Comparison of ENCODE assay signal across 1 cellular context in genomic region chr19:4007021-4007835, GRCh38.
TF ChIP-seq lines count a peak whose summit lies in the region.

TSS of gene PIAS4 (plus strand) at chr19:4007736. CDS start at chr19:4007761, 25 bp downstream.

TF ChIP-seq in HepG2, 621 proteins besides CTCF, POLR2A, EP300 and RAD21 (continued from another document and continues in another):
- TF ChIP-seq DNMT1 (CRISPR knock-in tag; IDR thresholded peaks at IDR 0.05): 0 out of 2 replicates have a peak, but pooled peaks have one; percentile 40
- TF ChIP-seq BCLAF1 (IDR thresholded peaks at IDR 0.05): no peak
- TF ChIP-seq ZNF619 (CRISPR knock-in tag; IDR thresholded peaks at IDR 0.05): peak; percentile 92
- peak; percentile 68 for TF ChIP-seq KMT2B (CRISPR knock-in tag; IDR thresholded peaks at IDR 0.05)
- TF ChIP-seq FOXP4 (CRISPR knock-in tag; IDR thresholded peaks at IDR 0.05): peak; percentile 50
- TF ChIP-seq THAP11 (CRISPR knock-in tag; IDR thresholded peaks at IDR 0.05): peak; percentile 82
- no peak for TF ChIP-seq STAT5B (CRISPR knock-in tag; IDR thresholded peaks at IDR 0.05)
- peak; percentile 70 for TF ChIP-seq AGO2 (optimal IDR thresholded peaks at IDR 0.05; ENCODE audit: low read depth, low read length)
- TF ChIP-seq ETS1 (CRISPR knock-in tag; IDR thresholded peaks at IDR 0.05): peak; percentile 46; the same call in 1 of the 2 replicates
- TF ChIP-seq ZNF281 (CRISPR knock-in tag; IDR thresholded peaks at IDR 0.05; ENCODE audit: borderline replicate concordance): no peak; the same call in 1 of the 2 replicates
- TF ChIP-seq NFATC3 (CRISPR knock-in tag; IDR thresholded peaks at IDR 0.05): no peak
- TF ChIP-seq ZNF12 (CRISPR knock-in tag; IDR thresholded peaks at IDR 0.05): no peak
- TF ChIP-seq ARNT2 (CRISPR knock-in tag; IDR thresholded peaks at IDR 0.05; ENCODE audit: low read depth): peak; percentile 72
- TF ChIP-seq CREB1 (IDR thresholded peaks at IDR 0.05): peak; percentile 70; the same call in 1 of the 2 replicates
- no peak for TF ChIP-seq CREB1 (CRISPR knock-in tag; IDR thresholded peaks at IDR 0.05)
- no peak; the same call in 1 of the 2 replicates for TF ChIP-seq HOXA9 (CRISPR knock-in tag; IDR thresholded peaks at IDR 0.05; ENCODE audit: borderline replicate concordance)
- TF ChIP-seq ZC3H13 (CRISPR knock-in tag; IDR thresholded peaks at IDR 0.05): no peak
- TF ChIP-seq ZNF407 (CRISPR knock-in tag; IDR thresholded peaks at IDR 0.05; ENCODE audit: not compliant biosample characterization): peak; percentile 71
- TF ChIP-seq NFAT5 (CRISPR knock-in tag; IDR thresholded peaks at IDR 0.05): no peak
- TF ChIP-seq FOXA1 (IDR thresholded peaks at IDR 0.05): no peak
- 0 out of 2 replicates have a peak, but pooled peaks have one; percentile 26 for TF ChIP-seq FOXA1 (CRISPR knock-in tag; IDR thresholded peaks at IDR 0.05)
- no peak for TF ChIP-seq NR2C2 (CRISPR knock-in tag; IDR thresholded peaks at IDR 0.05; ENCODE audit: borderline replicate concordance)
- peak; percentile 82; the same call in 1 of the 2 replicates for TF ChIP-seq ZNF558 (CRISPR knock-in tag; IDR thresholded peaks at IDR 0.05; ENCODE audit: borderline replicate concordance)
- TF ChIP-seq DMAP1 (CRISPR knock-in tag; IDR thresholded peaks at IDR 0.05): peak; percentile 76; the same call in 1 of the 2 replicates
- TF ChIP-seq HNRNPK (IDR thresholded peaks at IDR 0.05; ENCODE audit: low read depth, low read length, poor library complexity, severe bottlenecking): peak; percentile 45
- TF ChIP-seq ATF7 (IDR thresholded peaks at IDR 0.05): no peak
- no peak for TF ChIP-seq ATF7 (CRISPR knock-in tag; IDR thresholded peaks at IDR 0.05)
- TF ChIP-seq NR3C1 (CRISPR knock-in tag; IDR thresholded peaks at IDR 0.05): no peak
- TF ChIP-seq BRD4 (CRISPR knock-in tag; IDR thresholded peaks at IDR 0.05): peak; percentile 70; the same call in 1 of the 2 replicates
- TF ChIP-seq ATF5 (CRISPR knock-in tag; IDR thresholded peaks at IDR 0.05; ENCODE audit: low read depth): no peak
- TF ChIP-seq GATAD1 (CRISPR knock-in tag; IDR thresholded peaks at IDR 0.05): peak; percentile 79
- TF ChIP-seq CENPX (CRISPR knock-in tag; IDR thresholded peaks at IDR 0.05): no peak
- no peak for TF ChIP-seq ZNF317 (CRISPR knock-in tag; IDR thresholded peaks at IDR 0.05)
- no peak for TF ChIP-seq ATM (IDR thresholded peaks at IDR 0.05; ENCODE audit: borderline replicate concordance)
- no peak for TF ChIP-seq EHMT2 (IDR thresholded peaks at IDR 0.05; ENCODE audit: borderline replicate concordance, low read depth, low read length)
- TF ChIP-seq SALL2 (CRISPR knock-in tag; IDR thresholded peaks at IDR 0.05): 0 out of 2 replicates have a peak, but pooled peaks have one; percentile 64
